Comparison of ENCODE assay signal across 9 cellular contexts in genomic region chr3:89851974-89852621, GRCh38.
DNase-seq lines count a peak whose midpoint lies in the region; ATAC-seq and TF ChIP-seq lines count a peak whose summit lies in the region.
"Had no signal": no experiment of that assay in that cellular context is flagged by ENCODE, and none has a peak within 500 bp of the region (broad histone marks: within the 10 kb centered on the region; RNA-seq: fewer than 3 reads in every experiment).

No MANE protein-coding gene starts in this region.

- intact Hi-C loops in mammary epithelial cell (cut with micrococcal nuclease) = loop anchor here (1.0 to 10.0 kb wide), 5 partner anchors 239 to 1649 kb away; no protein-coding TSS in a partner anchor
- intact Hi-C loops in mucosa of descending colon (cut with DNase I, micrococcal nuclease) = no loop called here

- no peaks in the 10 kb centered on the region for H3K79me2 ChIP-seq in mammary epithelial cell (ENCODE audit: insufficient read depth, low read length)

- peak; percentile 42 for ATAC-seq in mucosa of descending colon
- no peak for ATAC-seq in GM19467 (IDR thresholded peaks at IDR 0.05; ENCODE audit: unreplicated experiment)
- no peak for ATAC-seq in GM21360 (IDR thresholded peaks at IDR 0.05; ENCODE audit: unreplicated experiment)

- H2AFZ ChIP-seq in mammary epithelial cell (ENCODE audit: low read depth, low read length) = no peak overlapping the region

- DNase-seq in DMS53 (lab: John Stamatoyannopoulos, UW) = peak; percentile 60
- peak; percentile 47 for DNase-seq in NB4 (ENCODE audit: low read depth)
- no peak for DNase-seq in mammary epithelial cell
- DNase-seq in mucosa of descending colon = peak in 2 of 3 donors; percentile 34 to 51
- no peak for DNase-seq in occipital lobe (lab: John Stamatoyannopoulos, UW)
- no peak for DNase-seq in activated CD4-positive, alpha-beta T cell treated with anti-CD3 and anti-CD28 coated beads for 4 hours
- DNase-seq: activated CD4-positive, CD25-positive, alpha-beta regulatory T cell had no signal

- H3K27me3 ChIP-seq in mammary epithelial cell (ENCODE audit: insufficient read depth, low read length) = no peaks in the 10 kb centered on the region

- no peak overlapping the region for H3K27ac ChIP-seq in mammary epithelial cell (ENCODE audit: insufficient read depth, low read depth, low read length)

- dilution Hi-C loops in mammary epithelial cell (cut with HindIII; ENCODE audit: low sequenced_read_pairs) = no loop called here

- no peaks in the 10 kb centered on the region for H4K20me1 ChIP-seq in mammary epithelial cell (ENCODE audit: insufficient read depth, low read length)

- H3K36me3 ChIP-seq in mammary epithelial cell (ENCODE audit: insufficient read depth, low read length) = no peaks in the 10 kb centered on the region
- no peaks in the 10 kb centered on the region for H3K36me3 ChIP-seq in mucosa of descending colon (ENCODE audit: low read depth)

- no TSS peak for BruUV-seq in mammary epithelial cell (replicated peaks; lab: Mats Ljungman, UMichigan)

- H3K4me1 ChIP-seq in mammary epithelial cell (ENCODE audit: insufficient read depth, low read length) = no peaks in the 10 kb centered on the region
- H3K4me1 ChIP-seq in mucosa of descending colon (ENCODE audit: low read depth) = no peaks in the 10 kb centered on the region

- in situ Hi-C loops in mammary epithelial cell (cut with MboI; ENCODE audit: low sequenced_read_pairs in 2 of 2) = no loop called here

- H3K4me3 ChIP-seq in NB4 (ENCODE audit: low read depth, low read length) = no peak overlapping the region
- no peak overlapping the region for H3K4me3 ChIP-seq in mammary epithelial cell (replicated peaks in 1 of 3; ENCODE audit: insufficient read depth in 1 of 3, low read depth in 2 of 3, low read length in 3 of 3)
- H3K4me3 ChIP-seq in mucosa of descending colon = no peak overlapping the region

- TF ChIP-seq POLR2A in NB4 (IDR thresholded peaks at IDR 0.05; ENCODE audit: extremely low read depth, insufficient read length) = no peak

- 40% methylated on average over 9 of the region's 9 CpGs for WGBS in mammary epithelial cell (ENCODE audit: low coverage, missing lambda C conversion rate)

- H3K9me3 ChIP-seq in mammary epithelial cell (replicated peaks; ENCODE audit: insufficient read depth, low read length) = no peaks in the 10 kb centered on the region
- no peaks in the 10 kb centered on the region for H3K9me3 ChIP-seq in mucosa of descending colon

- peak; percentile 72 for TF ChIP-seq CTCF in NB4 (IDR thresholded peaks at IDR 0.05; ENCODE audit: low read depth, low read length)
- TF ChIP-seq CTCF in mammary epithelial cell (conservative IDR thresholded peaks at IDR 0.05 in 1 of 2, IDR thresholded peaks at IDR 0.05 in 1 of 2; ENCODE audit: extremely low read depth in 1 of 2, insufficient read depth in 1 of 2, low read depth in 1 of 2, low read length in 2 of 2) = peak; percentile 44 to 50
- TF ChIP-seq CTCF in mucosa of descending colon (IDR thresholded peaks at IDR 0.05) = no peak

- H3K4me2 ChIP-seq in mammary epithelial cell (ENCODE audit: insufficient read depth, low read depth, low read length) = no peak overlapping the region

- CTCF ChIA-PET in mammary epithelial cell (lab: Charles Lee; ENCODE audit: low non-redundant PET) = no interaction called here

- H3K9ac ChIP-seq in mammary epithelial cell (ENCODE audit: insufficient read depth, low read length) = no peak overlapping the region

Comparison
In these comparisons a context has a peak if more than half of its experiments do, and no peak if none do; other contexts are left out.
1. DNase-seq: peak in DMS53 (single experiment), NB4 (single experiment) and mucosa of descending colon (2 of 3); none in mammary epithelial cell (single experiment), occipital lobe (single experiment) and activated CD4-positive, alpha-beta T cell treated with anti-CD3 and anti-CD28 coated beads for 4 hours (0 of 2).